Comparison of ENCODE assay signal across 13 cellular contexts in the genomic region with DNA sequence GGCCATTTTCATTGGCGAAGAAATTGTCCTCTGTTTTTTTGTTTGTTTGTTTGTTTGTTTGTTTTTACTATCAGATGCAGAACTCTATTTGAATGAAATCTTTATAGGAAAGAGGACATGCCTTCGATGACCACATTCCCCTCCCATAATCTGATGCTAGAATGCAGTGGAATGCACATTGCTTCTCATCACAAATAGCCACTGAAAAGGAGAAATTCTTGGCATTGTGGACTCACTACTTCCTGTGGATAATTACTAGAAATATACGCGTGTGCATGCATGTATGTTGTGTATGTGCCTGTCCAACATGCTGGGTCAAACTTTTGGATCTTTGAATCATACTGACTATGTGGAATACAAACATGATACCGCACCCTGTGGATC.
A peak's percentile ranks its signal among the peaks of the same experiment; 100 is the strongest.
DNase-seq lines count a peak whose midpoint lies in the region; ATAC-seq, FAIRE-seq and TF ChIP-seq lines count a peak whose summit lies in the region.
"Had no signal": no experiment of that assay in that cellular context is flagged by ENCODE, and none has a peak within 500 bp of the region (broad histone marks: within the 10 kb centered on the region; RNA-seq: fewer than 3 reads in every experiment).

No MANE protein-coding gene starts in this region.

- H3K9me3 Mint-ChIP-seq in CD4-positive, CD25-positive, alpha-beta regulatory T cell: peaks cover 0 to 2% (median 0%) of the 10 kb centered on the region in 7 donors
- H3K9me3 Mint-ChIP-seq in activated naive CD8-positive, alpha-beta T cell treated with anti-CD3 and anti-CD28 coated beads, Interleukin-2, amount 10 ng/mL, durations not matched to agents 7 days and 5 days: peaks cover 7% of the 10 kb centered on the region
- peaks cover 0 to 7% (median 3%) of the 10 kb centered on the region in 11 donors for H3K9me3 Mint-ChIP-seq in naive thymus-derived CD4-positive, alpha-beta T cell

- POLR2A ChIA-PET in activated naive CD8-positive, alpha-beta T cell treated with anti-CD3 and anti-CD28 coated beads, Interleukin-2, amount 10 ng/mL, durations not matched to agents 7 days and 5 days (lab: Charles Lee): interaction anchor here (1.5 kb wide), 1 partner anchor 20 kb away, joined by 5 read pairs; no protein-coding TSS in a partner anchor
- POLR2A ChIA-PET in naive thymus-derived CD4-positive, alpha-beta T cell (lab: Charles Lee): interaction anchor here (1.6 to 1.8 kb wide), 2 partner anchors 17 to 31 kb away, joined by 4 read pairs; no protein-coding TSS in a partner anchor

- intact Hi-C loops in naive thymus-derived CD4-positive, alpha-beta T cell (cut with micrococcal nuclease): loop anchor here (5.0 to 10.0 kb wide), 4 partner anchors 214 to 1526 kb away; no protein-coding TSS in a partner anchor

- peak overlapping the region; percentile 47 to 77 (median 68) for H3K4me3 Mint-ChIP-seq in CD4-positive, CD25-positive, alpha-beta regulatory T cell
- peak overlapping the region; percentile 70 for H3K4me3 Mint-ChIP-seq in activated naive CD8-positive, alpha-beta T cell treated with anti-CD3 and anti-CD28 coated beads, Interleukin-2, amount 10 ng/mL, durations not matched to agents 7 days and 5 days
- peak overlapping the region; percentile 67 to 84 (median 74) for H3K4me3 Mint-ChIP-seq in naive thymus-derived CD4-positive, alpha-beta T cell

- no peaks in the 10 kb centered on the region for H3K9me3 ChIP-seq in CD4-positive, CD25-positive, alpha-beta regulatory T cell (ENCODE audit: control insufficient read depth in 2 of 2, low read length in 2 of 2)
- H3K9me3 ChIP-seq in naive thymus-derived CD4-positive, alpha-beta T cell (ENCODE audit: control insufficient read depth in 2 of 3, low read length in 3 of 3): no peaks in the 10 kb centered on the region
- no peaks in the 10 kb centered on the region for H3K9me3 ChIP-seq in MM.1S (replicated peaks; ENCODE audit: insufficient read depth, low read length)
- H3K9me3 ChIP-seq: lower lobe of right lung had no signal

- H3K9me2 ChIP-seq in MM.1S (replicated peaks; ENCODE audit: insufficient read depth, low read length): no peaks in the 10 kb centered on the region

- no peak overlapping the region for H3K4me3 ChIP-seq in CD4-positive, CD25-positive, alpha-beta regulatory T cell (ENCODE audit: low read depth, low read length)
- no peak overlapping the region for H3K4me3 ChIP-seq in naive thymus-derived CD4-positive, alpha-beta T cell (ENCODE audit: low read length)
- no peak overlapping the region for H3K4me3 ChIP-seq in MM.1S (ENCODE audit: low read length)
- H3K4me3 ChIP-seq: lower lobe of right lung had no signal

- no peak overlapping the region for H3K4me2 ChIP-seq in MM.1S (ENCODE audit: low read depth, low read length)

- no peak for ATAC-seq in CD4-positive, CD25-positive, alpha-beta regulatory T cell (ENCODE audit: low read depth in 2 of 2)
- no peak for ATAC-seq in activated naive CD8-positive, alpha-beta T cell treated with anti-CD3 and anti-CD28 coated beads, Interleukin-2, amount 10 ng/mL, durations not matched to agents 7 days and 5 days (ENCODE audit: low read depth)
- no peak for ATAC-seq in naive thymus-derived CD4-positive, alpha-beta T cell
- ATAC-seq in HG03378 (IDR thresholded peaks at IDR 0.05; ENCODE audit: unreplicated experiment): no peak
- no peak for ATAC-seq in GM19467 (IDR thresholded peaks at IDR 0.05; ENCODE audit: unreplicated experiment)

- H3K9ac ChIP-seq in MM.1S (ENCODE audit: low read length): no peak overlapping the region

- no peak for TF ChIP-seq POLR2A in GM12891 (IDR thresholded peaks at IDR 0.05; ENCODE audit: low read depth, low read length)

- peaks cover 48% of the 10 kb centered on the region for H3F3A ChIP-seq in MM.1S (ENCODE audit: insufficient read depth, low read length)

- no peaks in the 10 kb centered on the region for H3K27me3 Mint-ChIP-seq in CD4-positive, CD25-positive, alpha-beta regulatory T cell
- no peaks in the 10 kb centered on the region for H3K27me3 Mint-ChIP-seq in activated naive CD8-positive, alpha-beta T cell treated with anti-CD3 and anti-CD28 coated beads, Interleukin-2, amount 10 ng/mL, durations not matched to agents 7 days and 5 days
- H3K27me3 Mint-ChIP-seq in naive thymus-derived CD4-positive, alpha-beta T cell: no peaks in the 10 kb centered on the region

- no peaks in the 10 kb centered on the region for H4K20me1 ChIP-seq in MM.1S (ENCODE audit: insufficient read depth, low read length)

- no peaks in the 10 kb centered on the region for H3K36me3 ChIP-seq in CD4-positive, CD25-positive, alpha-beta regulatory T cell (ENCODE audit: control insufficient read depth, insufficient read depth, low read length)
- no peaks in the 10 kb centered on the region for H3K36me3 ChIP-seq in naive thymus-derived CD4-positive, alpha-beta T cell (ENCODE audit: control insufficient read depth in 2 of 3, insufficient read depth in 3 of 3, low read length in 3 of 3)
- H3K36me3 ChIP-seq in MM.1S (replicated peaks; ENCODE audit: insufficient read depth, low read length): no peaks in the 10 kb centered on the region
- H3K36me3 ChIP-seq: lower lobe of right lung had no signal

- peaks cover 40 to 82% (median 73%) of the 10 kb centered on the region in 4 donors for H3K4me1 Mint-ChIP-seq in CD4-positive, CD25-positive, alpha-beta regulatory T cell
- H3K4me1 Mint-ChIP-seq in activated naive CD8-positive, alpha-beta T cell treated with anti-CD3 and anti-CD28 coated beads, Interleukin-2, amount 10 ng/mL, durations not matched to agents 7 days and 5 days: peaks cover 74% of the 10 kb centered on the region
- H3K4me1 Mint-ChIP-seq in naive thymus-derived CD4-positive, alpha-beta T cell: peaks cover 57 to 94% (median 90%) of the 10 kb centered on the region in 7 donors

- H2AFZ ChIP-seq in MM.1S (ENCODE audit: low read length): no peak overlapping the region

- TF ChIP-seq CTCF in MM.1S (IDR thresholded peaks at IDR 0.05; ENCODE audit: low read length): no peak

- peak; percentile 90 for FAIRE-seq in GM12891 (lab: Jason Lieb, UNC)
- FAIRE-seq: endometrium had no signal

- H3K27ac ChIP-seq in CD4-positive, CD25-positive, alpha-beta regulatory T cell (ENCODE audit: insufficient read depth, low read length, poor library complexity, severe bottlenecking): peak overlapping the region; percentile 43
- no peak overlapping the region for H3K27ac ChIP-seq in naive thymus-derived CD4-positive, alpha-beta T cell (ENCODE audit: low read depth, low read length)
- no peak overlapping the region for H3K27ac ChIP-seq in MM.1S (ENCODE audit: low read length)
- H3K27ac ChIP-seq: lower lobe of right lung had no signal

- no peaks in the 10 kb centered on the region for H3K27me3 ChIP-seq in CD4-positive, CD25-positive, alpha-beta regulatory T cell (ENCODE audit: control insufficient read depth, insufficient read depth, low read length)
- H3K27me3 ChIP-seq in naive thymus-derived CD4-positive, alpha-beta T cell (ENCODE audit: control insufficient read depth in 2 of 2, insufficient read depth in 2 of 2, low read length in 2 of 2): no peaks in the 10 kb centered on the region
- H3K27me3 ChIP-seq in MM.1S (replicated peaks; ENCODE audit: insufficient read depth, low read length): no peaks in the 10 kb centered on the region

- CTCF ChIA-PET in naive thymus-derived CD4-positive, alpha-beta T cell (lab: Charles Lee): interaction anchor here (1.5 kb wide), 1 partner anchor 28 kb away, joined by 6 read pairs; no protein-coding TSS in a partner anchor

- no peaks in the 10 kb centered on the region for H3K36me3 Mint-ChIP-seq in CD4-positive, CD25-positive, alpha-beta regulatory T cell
- H3K36me3 Mint-ChIP-seq in activated naive CD8-positive, alpha-beta T cell treated with anti-CD3 and anti-CD28 coated beads, Interleukin-2, amount 10 ng/mL, durations not matched to agents 7 days and 5 days: peaks cover 25% of the 10 kb centered on the region
- peaks cover 0 to 23% (median 4%) of the 10 kb centered on the region in 5 donors for H3K36me3 Mint-ChIP-seq in naive thymus-derived CD4-positive, alpha-beta T cell

- H3K4me1 ChIP-seq in CD4-positive, CD25-positive, alpha-beta regulatory T cell (ENCODE audit: control insufficient read depth, insufficient read depth, low read length, poor library complexity, severe bottlenecking): peaks cover 78% of the 10 kb centered on the region
- H3K4me1 ChIP-seq in naive thymus-derived CD4-positive, alpha-beta T cell (ENCODE audit: control insufficient read depth in 2 of 2, insufficient read depth in 2 of 2, low read length in 2 of 2): peaks cover 65 to 78% of the 10 kb centered on the region in 2 donors
- H3K4me1 ChIP-seq in MM.1S (ENCODE audit: low read length): peaks cover 46% of the 10 kb centered on the region

- 0 out of 2 replicates have a peak, but pooled peaks cover 2% of the 10 kb centered on the region for H3K79me2 ChIP-seq in MM.1S (ENCODE audit: low read length)

- peak overlapping the region; percentile 93 to 96 (median 96) for H3K27ac Mint-ChIP-seq in CD4-positive, CD25-positive, alpha-beta regulatory T cell
- peak overlapping the region; percentile 91 for H3K27ac Mint-ChIP-seq in activated naive CD8-positive, alpha-beta T cell treated with anti-CD3 and anti-CD28 coated beads, Interleukin-2, amount 10 ng/mL, durations not matched to agents 7 days and 5 days
- peak overlapping the region; percentile 83 to 100 (median 99) for H3K27ac Mint-ChIP-seq in naive thymus-derived CD4-positive, alpha-beta T cell

- no peak for DNase-seq in CD4-positive, CD25-positive, alpha-beta regulatory T cell
- DNase-seq in GM12891 (ENCODE audit: insufficient read length, low spot score) (no peak), MM.1S (no peak)
- no peak for DNase-seq in activated naive CD8-positive, alpha-beta T cell treated with anti-CD3 and anti-CD28 coated beads, Interleukin-2, amount 10 ng/mL, durations not matched to agents 7 days and 5 days
- DNase-seq in naive thymus-derived CD4-positive, alpha-beta T cell: no peak
- DNase-seq: foreskin fibroblast, lower lobe of right lung, NCI-H1105 treated with DMSO at 0.1 percent for 48 hours, NCI-H226, SHP77 treated with DMSO at 0.1 percent for 48 hours had no signal

TF ChIP-seq in GM12891, 5 proteins besides CTCF, POLR2A, EP300 and RAD21:
- TF ChIP-seq PAX5 (IDR thresholded peaks at IDR 0.05; ENCODE audit: insufficient read depth, low read length, severe bottlenecking): no peak
- TF ChIP-seq POLR2AphosphoS5 (IDR thresholded peaks at IDR 0.05; ENCODE audit: low read depth, low read length): no peak
- no peak for TF ChIP-seq TAF1 (IDR thresholded peaks at IDR 0.05; ENCODE audit: low read depth, low read length)
- no peak for TF ChIP-seq POU2F2 (IDR thresholded peaks at IDR 0.05; ENCODE audit: low read depth, low read length)
- no peak for TF ChIP-seq SPI1 (IDR thresholded peaks at IDR 0.05; ENCODE audit: low read depth, low read length)
TF ChIP-seq in GM12891: peak in this region for 0.
